ENCODE assay signal across 8 cellular contexts in the genomic region with DNA sequence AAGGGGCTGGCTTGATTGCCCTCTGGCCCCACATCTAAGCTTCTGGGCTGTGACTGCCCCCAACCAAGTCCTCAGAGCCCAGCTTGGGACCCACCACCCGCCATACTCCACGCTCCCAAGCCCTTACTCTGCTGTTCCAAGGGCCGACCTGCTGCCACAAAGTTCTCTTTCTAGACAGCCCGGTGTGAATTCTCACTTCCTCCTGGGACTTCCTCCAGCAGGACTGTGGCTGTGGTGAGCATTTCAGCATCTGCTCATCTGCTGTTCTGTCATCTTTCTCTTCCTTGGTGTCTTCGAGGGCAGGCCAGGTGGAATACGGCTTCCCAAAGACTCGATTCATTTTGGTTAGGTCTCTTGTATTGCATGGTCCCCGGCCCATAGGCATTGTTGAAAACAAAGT.
DNase-seq lines count a peak whose midpoint lies in the region; ATAC-seq, FAIRE-seq and TF ChIP-seq lines count a peak whose summit lies in the region.
"Not testable (repeated sequence)": the region's sequence is repeated elsewhere in the genome, so short reads cannot be mapped to it uniquely, and the experiment has no call there.

No MANE protein-coding gene starts in this region.

- intact Hi-C loops in activated CD4-positive, alpha-beta T cell treated with anti-CD3 and anti-CD28 coated beads for 36 hours (cut with DNase I, micrococcal nuclease), result not testable (repeated sequence)

- not testable (repeated sequence) for H3K27ac Mint-ChIP-seq in activated CD4-positive, alpha-beta T cell treated with anti-CD3 and anti-CD28 coated beads for 36 hours; effector memory CD8-positive, alpha-beta T cell; stimulated activated naive B cell treated with anti-CD40 and anti-IgM and Interleukin-4, amounts not matched to agents 10 μg/mL and 1 μg/mL and 100 μg/mL, for 72 hours

- peaks cover 20% of the 10 kb centered on the region for H3K36me3 Mint-ChIP-seq in activated CD4-positive, alpha-beta T cell treated with anti-CD3 and anti-CD28 coated beads for 36 hours (ENCODE audit: low read depth)
- H3K36me3 Mint-ChIP-seq in effector memory CD8-positive, alpha-beta T cell (ENCODE audit: insufficient read depth), result not testable (repeated sequence)
- peaks cover 15 to 20% of the 10 kb centered on the region in 2 donors for H3K36me3 Mint-ChIP-seq in stimulated activated naive B cell treated with anti-CD40 and anti-IgM and Interleukin-4, amounts not matched to agents 10 μg/mL and 1 μg/mL and 100 μg/mL, for 72 hours

- ATAC-seq in GM19025 (IDR thresholded peaks at IDR 0.05; ENCODE audit: low read depth, unreplicated experiment) (peak; percentile 41), GM21825 (IDR thresholded peaks at IDR 0.05; ENCODE audit: unreplicated experiment) (peak; percentile 46), HG03095 (IDR thresholded peaks at IDR 0.05; ENCODE audit: unreplicated experiment) (peak; percentile 41), HG03342 (IDR thresholded peaks at IDR 0.05; ENCODE audit: unreplicated experiment) (peak; percentile 45)
- ATAC-seq in activated CD4-positive, alpha-beta T cell treated with anti-CD3 and anti-CD28 coated beads for 36 hours, result peak; percentile 15
- peak; percentile 54 for ATAC-seq in effector memory CD8-positive, alpha-beta T cell (replicated peaks)
- ATAC-seq in stimulated activated naive B cell treated with anti-CD40 and anti-IgM and Interleukin-4, amounts not matched to agents 10 μg/mL and 1 μg/mL and 100 μg/mL, for 72 hours (replicated peaks), result peak; percentile 72

- not testable (repeated sequence) for DNase-seq in GM12892 (ENCODE audit: insufficient read length); activated CD4-positive, alpha-beta T cell treated with anti-CD3 and anti-CD28 coated beads for 36 hours; effector memory CD8-positive, alpha-beta T cell; stimulated activated naive B cell treated with anti-CD40 and anti-IgM and Interleukin-4, amounts not matched to agents 10 μg/mL and 1 μg/mL and 100 μg/mL, for 72 hours

- POLR2A ChIA-PET in activated CD4-positive, alpha-beta T cell treated with anti-CD3 and anti-CD28 coated beads for 36 hours (lab: Charles Lee), result not testable (repeated sequence)

- TF ChIP-seq POLR2A in GM12892 (IDR thresholded peaks at IDR 0.05; ENCODE audit: low read depth, low read length), result not testable (repeated sequence)

- H3K4me1 Mint-ChIP-seq in activated CD4-positive, alpha-beta T cell treated with anti-CD3 and anti-CD28 coated beads for 36 hours, result peaks cover 25% of the 10 kb centered on the region
- peaks cover 18 to 25% of the 10 kb centered on the region in 2 donors for H3K4me1 Mint-ChIP-seq in effector memory CD8-positive, alpha-beta T cell (ENCODE audit: low read depth in 2 of 2)
- H3K4me1 Mint-ChIP-seq in stimulated activated naive B cell treated with anti-CD40 and anti-IgM and Interleukin-4, amounts not matched to agents 10 μg/mL and 1 μg/mL and 100 μg/mL, for 72 hours, result peaks cover 14 to 30% of the 10 kb centered on the region in 2 donors

- CTCF ChIA-PET in activated CD4-positive, alpha-beta T cell treated with anti-CD3 and anti-CD28 coated beads for 36 hours (lab: Charles Lee), result not testable (repeated sequence)

- H3K9me3 Mint-ChIP-seq in activated CD4-positive, alpha-beta T cell treated with anti-CD3 and anti-CD28 coated beads for 36 hours (ENCODE audit: low read depth); effector memory CD8-positive, alpha-beta T cell; stimulated activated naive B cell treated with anti-CD40 and anti-IgM and Interleukin-4, amounts not matched to agents 10 μg/mL and 1 μg/mL and 100 μg/mL, for 72 hours: not testable (repeated sequence)

- FAIRE-seq in GM12892 (lab: Jason Lieb, UNC), result peak; percentile 96

- not testable (repeated sequence) for H3K4me3 Mint-ChIP-seq in activated CD4-positive, alpha-beta T cell treated with anti-CD3 and anti-CD28 coated beads for 36 hours; effector memory CD8-positive, alpha-beta T cell; stimulated activated naive B cell treated with anti-CD40 and anti-IgM and Interleukin-4, amounts not matched to agents 10 μg/mL and 1 μg/mL and 100 μg/mL, for 72 hours

- not testable (repeated sequence) for H3K27me3 Mint-ChIP-seq in activated CD4-positive, alpha-beta T cell treated with anti-CD3 and anti-CD28 coated beads for 36 hours; effector memory CD8-positive, alpha-beta T cell; stimulated activated naive B cell treated with anti-CD40 and anti-IgM and Interleukin-4, amounts not matched to agents 10 μg/mL and 1 μg/mL and 100 μg/mL, for 72 hours

Comparison
In these comparisons a context has a peak if more than half of its experiments do, and no peak if none do; other contexts are left out.
1. ATAC-seq: peak in every context shown above with its lines; median percentile 72 in stimulated activated naive B cell treated with anti-CD40 and anti-IgM and Interleukin-4, amounts not matched to agents 10 μg/mL and 1 μg/mL and 100 μg/mL, for 72 hours; 54 in effector memory CD8-positive, alpha-beta T cell; 46 in GM21825; 45 in HG03342; 41 in GM19025; 41 in HG03095; 15 in activated CD4-positive, alpha-beta T cell treated with anti-CD3 and anti-CD28 coated beads for 36 hours.